ENCODE assay signal across 19 cellular contexts in the genomic region with DNA sequence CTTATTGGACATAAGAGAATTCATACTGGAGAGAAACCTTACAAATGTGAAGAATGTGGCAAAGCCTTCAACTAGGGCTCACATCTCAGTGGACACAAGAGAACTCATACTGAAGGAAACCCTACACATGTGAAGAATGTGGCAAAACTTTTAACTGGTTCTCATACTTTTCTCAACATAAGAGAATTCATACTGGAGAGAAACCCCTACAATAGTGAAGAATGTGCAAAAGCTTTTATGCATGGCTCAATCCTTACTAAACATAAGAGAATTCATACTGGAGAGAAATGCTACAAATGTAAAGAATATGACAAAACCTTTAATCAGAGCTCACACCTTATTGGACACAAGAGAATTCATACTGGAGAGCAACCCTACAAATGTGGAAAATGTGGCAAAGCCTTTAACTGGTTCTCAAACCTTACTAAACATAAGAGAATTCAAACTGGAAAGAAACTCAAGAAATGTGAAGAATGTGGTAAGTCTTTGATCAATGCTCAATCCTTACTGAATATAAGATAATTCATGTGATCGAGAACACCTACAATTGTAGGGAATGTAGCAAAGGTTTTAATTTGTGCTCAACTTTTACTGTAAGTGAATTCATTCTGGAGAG.
DNase-seq lines count a peak whose midpoint lies in the region; ATAC-seq, FAIRE-seq and TF ChIP-seq lines count a peak whose summit lies in the region.
"Had no signal": no experiment of that assay in that cellular context is flagged by ENCODE, and none has a peak within 500 bp of the region (broad histone marks: within the 10 kb centered on the region; RNA-seq: fewer than 3 reads in every experiment).

No MANE protein-coding gene starts in this region.

- H3K4me1 ChIP-seq in HepG2 (ENCODE audit: insufficient read depth, low read length) (no peaks in the 10 kb centered on the region), right lobe of liver (no peaks in the 10 kb centered on the region), GM12878 (ENCODE audit: control insufficient read depth, insufficient read depth, low read length) (no peaks in the 10 kb centered on the region), mesenchymal stem cell (ENCODE audit: control insufficient read depth, insufficient read depth, low read depth, low read length) (no peaks in the 10 kb centered on the region)
- no peaks in the 10 kb centered on the region for H3K4me1 ChIP-seq in CD8-positive, alpha-beta memory T cell (ENCODE audit: insufficient read depth, low read length)
- H3K4me1 ChIP-seq: BLaER1 had no signal

- H4K91ac ChIP-seq in mesenchymal stem cell (ENCODE audit: low read length): no peak overlapping the region

- H2AFZ ChIP-seq in HepG2 (ENCODE audit: low read length) (no peak overlapping the region), GM12878 (ENCODE audit: control insufficient read depth, low read depth, low read length) (no peak overlapping the region), mesenchymal stem cell (ENCODE audit: low read depth, low read length) (no peak overlapping the region)
- H2AFZ ChIP-seq: GM23248 had no signal

- TF ChIP-seq CTCF in HepG2 (CRISPR knock-in tag; IDR thresholded peaks at IDR 0.05) (no peak), right lobe of liver (IDR thresholded peaks at IDR 0.05) (no peak), GM12878 (IDR thresholded peaks at IDR 0.05 in 2 of 3, conservative IDR thresholded peaks at IDR 0.05 in 1 of 3; ENCODE audit: control insufficient read depth in 2 of 3, extremely low read depth in 1 of 3, insufficient read depth in 1 of 3, low read depth in 3 of 3, low read length in 3 of 3) (no peak)

- H3K4ac ChIP-seq in mesenchymal stem cell (ENCODE audit: low read depth in 1 of 2, low read length in 2 of 2): no peak overlapping the region

- RAD21 ChIA-PET in GM12878 (lab: Charles Lee; ENCODE audit: unreplicated experiment): no interaction called here

- no peak overlapping the region for H3K18ac ChIP-seq in mesenchymal stem cell (ENCODE audit: low read depth in 1 of 2, low read length in 2 of 2)

- ATAC-seq in HepG2 (no peak), right lobe of liver (no peak), GM12878 (no peak)

- peaks cover 89% of the 10 kb centered on the region for H3K9me3 ChIP-seq in HepG2 (ENCODE audit: low read length)
- H3K9me3 ChIP-seq in right lobe of liver: peaks cover 0 to 38% (median 12%) of the 10 kb centered on the region in 4 donors
- no peaks in the 10 kb centered on the region; the same call in 2 of the 3 replicates for H3K9me3 ChIP-seq in GM12878 (replicated peaks; ENCODE audit: control insufficient read depth, insufficient read depth, low read length)
- H3K9me3 ChIP-seq in mesenchymal stem cell (ENCODE audit: control insufficient read depth, low read length): peaks cover 70% of the 10 kb centered on the region
- H3K9me3 ChIP-seq in CD8-positive, alpha-beta memory T cell (ENCODE audit: low read length): peaks cover 26% of the 10 kb centered on the region

- no peak overlapping the region for H3K14ac ChIP-seq in mesenchymal stem cell (ENCODE audit: low read length in 2 of 2)

- no peak overlapping the region for H2BK5ac ChIP-seq in mesenchymal stem cell (ENCODE audit: low read depth, low read length, poor library complexity, severe bottlenecking)

- H3K27me3 Mint-ChIP-seq in CD8-positive, alpha-beta memory T cell: no peaks in the 10 kb centered on the region
- H3K27me3 Mint-ChIP-seq: CD4-positive, alpha-beta memory T cell had no signal

- POLR2A ChIA-PET in HepG2 (lab: Yijun Ruan, JAX) (no interaction called here), GM12878 (lab: Charles Lee) (no interaction called here)
- POLR2A ChIA-PET in CD8-positive, alpha-beta memory T cell (lab: Charles Lee): no interaction called here

- in situ Hi-C loops in HepG2 (cut with HindIII; ENCODE audit: extremely low pct_ligation_motif_present, low pct_unique_long_range_greater_than_20kb): no loop called here
- in situ Hi-C loops in GM12878 (cut with MboI): no loop called here

- intact Hi-C loops in HepG2 (cut with micrococcal nuclease; ENCODE audit: unreplicated experiment) (no loop called here), right lobe of liver (cut with DNase I) (no loop called here), GM12878 (cut with micrococcal nuclease; ENCODE audit: unreplicated experiment) (no loop called here)

- peaks cover 5 to 13% (median 6%) of the 10 kb centered on the region in 3 donors for H3K36me3 Mint-ChIP-seq in CD8-positive, alpha-beta memory T cell
- H3K36me3 Mint-ChIP-seq: CD14-positive monocyte had no signal

- H3K4me1 Mint-ChIP-seq in CD8-positive, alpha-beta memory T cell: no peaks in the 10 kb centered on the region
- H3K4me1 Mint-ChIP-seq: CD14-positive monocyte; CD4-positive, alpha-beta memory T cell had no signal

- no peaks in the 10 kb centered on the region for H3K79me1 ChIP-seq in mesenchymal stem cell (replicated peaks; ENCODE audit: low read length, poor library complexity, severe bottlenecking)

- no peak for TF ChIP-seq POLR2A in HepG2 (IDR thresholded peaks at IDR 0.05; ENCODE audit: insufficient read depth in 1 of 2, low read depth in 2 of 2, low read length in 2 of 2)
- no peak for TF ChIP-seq POLR2A in right lobe of liver (IDR thresholded peaks at IDR 0.05)
- TF ChIP-seq POLR2A in GM12878 (IDR thresholded peaks at IDR 0.05; ENCODE audit: low read depth, low read length): no peak

- no peak overlapping the region for H4K8ac ChIP-seq in mesenchymal stem cell (ENCODE audit: low read length)

- H3K4me3 Mint-ChIP-seq in CD8-positive, alpha-beta memory T cell: no peak overlapping the region
- H3K4me3 Mint-ChIP-seq: CD14-positive monocyte; CD4-positive, alpha-beta memory T cell had no signal

- CTCF ChIA-PET in HepG2 (lab: Yijun Ruan, JAX; ENCODE audit: low intra/inter-chr PET ratio, low total read pairs): no interaction called here
- CTCF ChIA-PET in GM12878 (lab: Yijun Ruan, JAX): no interaction called here
- CTCF ChIA-PET in CD8-positive, alpha-beta memory T cell (lab: Charles Lee): no interaction called here

- no peak overlapping the region for H2BK12ac ChIP-seq in mesenchymal stem cell (ENCODE audit: low read length in 2 of 2)

- SMC1A ChIA-PET in GM12878 (lab: Charles Lee; ENCODE audit: uncharacterized antibody, unreplicated experiment): no interaction called here

- H3K79me2 ChIP-seq in HepG2 (ENCODE audit: insufficient read depth, low read length): no peaks in the 10 kb centered on the region
- no peaks in the 10 kb centered on the region for H3K79me2 ChIP-seq in GM12878 (ENCODE audit: control insufficient read depth, insufficient read depth, low read length)

- DNase-seq in HepG2 (ENCODE audit: low spot score) (no peak), right lobe of liver (no peak), GM12878 (ENCODE audit: low read depth, low spot score) (no peak), mesenchymal stem cell (peak; percentile 1), NCI-H1417 treated with DMSO at 0.1 percent for 48 hours (lab: John Stamatoyannopoulos, UW) (no peak)
- no peak for DNase-seq in effector CD4-positive, alpha-beta T cell
- DNase-seq in CD8-positive, alpha-beta memory T cell: no peak
- DNase-seq: CD4-positive, alpha-beta memory T cell; DMS 273 treated with DMSO at 0.1 percent for 48 hours; DMS53; DND-41; EL; GM23248; H7 had no signal

- H3K23ac ChIP-seq in mesenchymal stem cell (ENCODE audit: low read length in 2 of 2): no peak overlapping the region

- H3K4me2 ChIP-seq in HepG2 (ENCODE audit: low read depth, low read length): no peak overlapping the region
- H3K4me2 ChIP-seq in GM12878 (ENCODE audit: control insufficient read depth, insufficient read depth): no peak overlapping the region
- H3K4me2 ChIP-seq in mesenchymal stem cell (ENCODE audit: low read length, poor library complexity, severe bottlenecking): no peak overlapping the region
- H3K4me2 ChIP-seq: BLaER1 had no signal

- 5% methylated on average over 1 of the region's 1 CpG for WGBS in HepG2 (ENCODE audit: low lambda C conversion rate)
- 57% methylated on average over 1 of the region's 1 CpG for WGBS in right lobe of liver (ENCODE audit: insufficient coverage, low coverage, low lambda C conversion rate, missing lambda C conversion rate)
- WGBS in GM12878 (ENCODE audit: insufficient coverage, insufficient replicate concordance, low lambda C conversion rate, missing lambda C conversion rate): 83% methylated on average over 1 of the region's 1 CpG
- 67% methylated on average over 1 of the region's 1 CpG for WGBS in mesenchymal stem cell

- H3K9ac ChIP-seq in HepG2 (ENCODE audit: insufficient read depth, low read depth, low read length): no peak overlapping the region
- H3K9ac ChIP-seq in GM12878 (ENCODE audit: control insufficient read depth, insufficient read depth, low read length): no peak overlapping the region
- no peak overlapping the region for H3K9ac ChIP-seq in mesenchymal stem cell (ENCODE audit: low read length)
- H3K9ac ChIP-seq: BLaER1, GM23248 had no signal

- H2BK120ac ChIP-seq in mesenchymal stem cell (ENCODE audit: low read depth, low read length): no peak overlapping the region

- H3K9me3 Mint-ChIP-seq in CD8-positive, alpha-beta memory T cell: peaks cover 52 to 79% (median 72%) of the 10 kb centered on the region in 5 donors

- H3K27me3 ChIP-seq in HepG2 (ENCODE audit: control insufficient read depth in 1 of 2, insufficient read depth in 2 of 2, low read length in 2 of 2): no peaks in the 10 kb centered on the region
- H3K27me3 ChIP-seq in right lobe of liver: no peaks in the 10 kb centered on the region
- H3K27me3 ChIP-seq in GM12878 (replicated peaks in 1 of 2; ENCODE audit: control insufficient read depth in 2 of 2, insufficient read depth in 2 of 2, low read length in 1 of 2): no peaks in the 10 kb centered on the region
- H3K27me3 ChIP-seq in mesenchymal stem cell (ENCODE audit: control insufficient read depth in 1 of 2, insufficient read depth in 1 of 2, low read length in 2 of 2): no peaks in the 10 kb centered on the region
- no peaks in the 10 kb centered on the region for H3K27me3 ChIP-seq in CD8-positive, alpha-beta memory T cell (ENCODE audit: insufficient read depth, low read length, poor library complexity, severe bottlenecking)
- H3K27me3 ChIP-seq: BLaER1 had no signal

- H2BK15ac ChIP-seq in mesenchymal stem cell (ENCODE audit: low read depth, poor library complexity, severe bottlenecking): no peak overlapping the region

- no peak for FAIRE-seq in HepG2 (lab: Jason Lieb, UNC)
- FAIRE-seq in GM12878 (lab: Jason Lieb, UNC): no peak
- FAIRE-seq: GM12891, GM19239 had no signal

- BruUV-seq in HepG2 (replicated peaks; lab: Mats Ljungman, UMichigan) (no TSS peak), GM12878 (replicated peaks; lab: Mats Ljungman, UMichigan) (no TSS peak)

- no peak overlapping the region for H2AK5ac ChIP-seq in mesenchymal stem cell (ENCODE audit: low read length, severe bottlenecking)

- H3K27ac ChIP-seq in HepG2 (ENCODE audit: extremely low read length, insufficient read depth, low read length): no peak overlapping the region
- H3K27ac ChIP-seq in right lobe of liver: no peak overlapping the region
- no peak overlapping the region for H3K27ac ChIP-seq in GM12878 (ENCODE audit: control insufficient read depth, insufficient read depth)
- H3K27ac ChIP-seq in mesenchymal stem cell (ENCODE audit: low read length, poor library complexity, severe bottlenecking): no peak overlapping the region
- H3K27ac ChIP-seq in CD8-positive, alpha-beta memory T cell (ENCODE audit: low read depth, low read length): no peak overlapping the region
- H3K27ac ChIP-seq: 22Rv1, BLaER1, GM23248 had no signal

- no peak overlapping the region for H3K27ac Mint-ChIP-seq in CD8-positive, alpha-beta memory T cell
- H3K27ac Mint-ChIP-seq: CD14-positive monocyte; CD4-positive, alpha-beta memory T cell had no signal

- H3K4me3 ChIP-seq in HepG2 (replicated peaks in 1 of 3; ENCODE audit: insufficient read depth in 1 of 3, low read depth in 2 of 3, low read length in 3 of 3): no peak overlapping the region
- H3K4me3 ChIP-seq in right lobe of liver: no peak overlapping the region
- H3K4me3 ChIP-seq in GM12878: no peak overlapping the region
- peak overlapping the region in 1 of 2 experiments; percentile 41 for H3K4me3 ChIP-seq in mesenchymal stem cell (ENCODE audit: insufficient read depth in 1 of 2, low read depth in 1 of 2, low read length in 2 of 2)
- H3K4me3 ChIP-seq in CD8-positive, alpha-beta memory T cell (ENCODE audit: low read length): no peak overlapping the region
- H3K4me3 ChIP-seq: BLaER1, GM23248 had no signal

- TF ChIP-seq EP300 in HepG2 (IDR thresholded peaks at IDR 0.05; ENCODE audit: low read depth in 2 of 2, low read length in 2 of 2) (no peak), HepG2 (CRISPR knock-in tag; IDR thresholded peaks at IDR 0.05; ENCODE audit: borderline replicate concordance) (no peak), GM12878 (IDR thresholded peaks at IDR 0.05; ENCODE audit: borderline replicate concordance in 1 of 2, control insufficient read depth in 1 of 2, low read depth in 2 of 2, low read length in 2 of 2) (no peak)

- TF ChIP-seq RAD21 in HepG2 (CRISPR knock-in tag; IDR thresholded peaks at IDR 0.05) (no peak), GM12878 (IDR thresholded peaks at IDR 0.05; ENCODE audit: insufficient read depth, low read depth, low read length) (no peak)

- no peaks in the 10 kb centered on the region for H4K20me1 ChIP-seq in HepG2 (ENCODE audit: insufficient read depth, low read length)
- H4K20me1 ChIP-seq in GM12878 (ENCODE audit: control insufficient read depth, insufficient read depth): no peaks in the 10 kb centered on the region
- H4K20me1 ChIP-seq: BLaER1 had no signal

- H3K36me3 ChIP-seq in HepG2 (replicated peaks in 1 of 2; ENCODE audit: control insufficient read depth in 1 of 2, insufficient read depth in 2 of 2, low read length in 2 of 2): no peaks in the 10 kb centered on the region
- H3K36me3 ChIP-seq in right lobe of liver: no peaks in the 10 kb centered on the region
- H3K36me3 ChIP-seq in GM12878 (ENCODE audit: control insufficient read depth in 2 of 2, insufficient read depth in 2 of 2, low read length in 1 of 2): no peaks in the 10 kb centered on the region
- H3K36me3 ChIP-seq in mesenchymal stem cell (ENCODE audit: control insufficient read depth in 1 of 2, insufficient read depth in 2 of 2, low read depth in 1 of 2, low read length in 2 of 2): no peaks in the 10 kb centered on the region
- no peaks in the 10 kb centered on the region for H3K36me3 ChIP-seq in CD8-positive, alpha-beta memory T cell (ENCODE audit: insufficient read depth, low read length)
- H3K36me3 ChIP-seq: BLaER1 had no signal
